Comparison of ENCODE assay signal across 17 cellular contexts in the genomic region with DNA sequence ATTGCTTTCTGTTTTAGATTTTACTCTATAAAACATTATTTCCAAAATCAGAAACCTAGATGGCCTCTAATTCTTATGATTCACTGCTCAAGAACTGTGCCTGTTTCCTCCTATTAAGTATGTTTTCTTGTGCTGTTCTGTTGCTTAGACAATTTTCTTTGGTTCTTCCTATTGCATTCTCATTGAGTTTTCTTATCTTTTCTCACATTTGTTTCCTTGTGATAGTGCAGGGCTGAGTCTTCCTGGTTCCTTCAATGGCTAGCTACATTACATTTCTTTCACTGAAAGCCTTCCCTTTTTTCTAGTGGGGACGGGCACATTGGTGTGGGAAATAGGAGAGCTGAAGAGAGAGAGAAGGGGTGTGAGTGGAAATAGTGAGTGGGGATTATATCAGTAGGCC.
"Had no signal": no experiment of that assay in that cellular context is flagged by ENCODE, and none has a peak within 500 bp of the region (broad histone marks: within the 10 kb centered on the region; RNA-seq: fewer than 3 reads in every experiment).

No MANE protein-coding gene starts in this region.

- H3K27me3 ChIP-seq: brain microvascular endothelial cell, esophagus squamous epithelium, foreskin keratinocyte, heart left ventricle, ovary, stomach had no signal

- H3K4me3 Mint-ChIP-seq: activated naive CD4-positive, alpha-beta T cell treated with anti-CD3 and anti-CD28 coated beads, Interleukin-2, amount 50 U/mL, for 24 hours; dendritic cell treated with granulocyte-macrophage colony-stimulating factor and Interleukin-4, amounts not matched to agents 40 ng/mL and 50 ng/mL, for 4 days; memory B cell; T-cell had no signal

- ATAC-seq: foreskin keratinocyte, heart left ventricle, T-cell had no signal

- H3K27ac ChIP-seq: brain microvascular endothelial cell, esophagus squamous epithelium, foreskin keratinocyte, heart left ventricle, ovary, stomach had no signal

- DNase-seq: activated CD4-positive, CD25-positive, alpha-beta regulatory T cell; activated T-cell treated with anti-CD3 and anti-CD28 coated beads, Interleukin-2, amount 50 U/mL, for 1 hour; amygdala; brain microvascular endothelial cell; esophagus squamous epithelium; foreskin keratinocyte; heart left ventricle; ovary; stimulated activated CD4-positive, alpha-beta T cell treated with anti-CD3 and anti-CD28 coated beads, Interleukin-4, amount 100 ng/mL, for 4 hours; stomach; T-cell; T1000 had no signal

- H3K36me3 ChIP-seq: brain microvascular endothelial cell, esophagus squamous epithelium, heart left ventricle, ovary, stomach had no signal

- FAIRE-seq: islet of Langerhans, urothelium cell line had no signal

- H3K4me1 ChIP-seq: esophagus squamous epithelium, foreskin keratinocyte, stomach had no signal

- H3K9me3 Mint-ChIP-seq: activated naive CD4-positive, alpha-beta T cell treated with anti-CD3 and anti-CD28 coated beads, Interleukin-2, amount 50 U/mL, for 24 hours; dendritic cell treated with granulocyte-macrophage colony-stimulating factor and Interleukin-4, amounts not matched to agents 40 ng/mL and 50 ng/mL, for 4 days had no signal

- H3K27ac Mint-ChIP-seq: activated naive CD4-positive, alpha-beta T cell treated with anti-CD3 and anti-CD28 coated beads, Interleukin-2, amount 50 U/mL, for 24 hours; dendritic cell treated with granulocyte-macrophage colony-stimulating factor and Interleukin-4, amounts not matched to agents 40 ng/mL and 50 ng/mL, for 4 days; memory B cell; T-cell had no signal

- H3K9me3 ChIP-seq: esophagus squamous epithelium, heart left ventricle, ovary, stomach had no signal

- H3K4me1 Mint-ChIP-seq: activated naive CD4-positive, alpha-beta T cell treated with anti-CD3 and anti-CD28 coated beads, Interleukin-2, amount 50 U/mL, for 24 hours; memory B cell; T-cell had no signal

- H3K4me3 ChIP-seq: esophagus squamous epithelium, heart left ventricle, ovary, stomach had no signal

- H3K36me3 Mint-ChIP-seq: activated naive CD4-positive, alpha-beta T cell treated with anti-CD3 and anti-CD28 coated beads, Interleukin-2, amount 50 U/mL, for 24 hours; memory B cell; T-cell had no signal

- H3K27me3 Mint-ChIP-seq: activated naive CD4-positive, alpha-beta T cell treated with anti-CD3 and anti-CD28 coated beads, Interleukin-2, amount 50 U/mL, for 24 hours; dendritic cell treated with granulocyte-macrophage colony-stimulating factor and Interleukin-4, amounts not matched to agents 40 ng/mL and 50 ng/mL, for 4 days; memory B cell; T-cell had no signal
